2 cellular contexts compared by ENCODE assay signal in genomic region chrX:66014084-66014483, GRCh38.
A peak's percentile ranks its signal among the peaks of the same experiment; 100 is the strongest.
TF ChIP-seq lines count a peak whose summit lies in the region.

No MANE protein-coding gene starts in this region.

TF ChIP-seq in GM12878, 131 proteins besides CTCF, POLR2A, EP300 and RAD21:
- no peak for TF ChIP-seq FOXK2 (IDR thresholded peaks at IDR 0.05)
- TF ChIP-seq NR2F1 (conservative IDR thresholded peaks at IDR 0.05), result 0 out of 2 replicates have a peak, but pooled peaks have one; percentile 13
- no peak for TF ChIP-seq SUZ12 (IDR thresholded peaks at IDR 0.05; ENCODE audit: unreplicated experiment)
TF ChIP-seq in GM12878: peak in this region for 1.

TF ChIP-seq in HEK293T, 16 proteins besides CTCF, POLR2A, EP300 and RAD21 (continued from another document):
- TF ChIP-seq BHLHE40 (IDR thresholded peaks at IDR 0.05; ENCODE audit: borderline replicate concordance), result no peak
TF ChIP-seq in HEK293T: peak in this region for 0.
